8 cellular contexts compared by ENCODE assay signal in genomic region chr12:6465467-6466183, GRCh38. TPM values are rescaled to one million over a fixed set of nuclear protein-coding genes. Genes with fewer than 3 reads are reported as not detected.
DNase-seq lines count a peak whose midpoint lies in the region; ATAC-seq and TF ChIP-seq lines count a peak whose summit lies in the region.

No MANE protein-coding gene starts in this region.

- no peak for DNase-seq in BJ (ENCODE audit: low read depth)
- DNase-seq in NCI-H2107 treated with DMSO at 0.1 percent for 48 hours (lab: John Stamatoyannopoulos, UW; ENCODE audit: unreplicated experiment): peak; percentile 77
- DNase-seq in activated CD4-positive, alpha-beta memory T cell treated with anti-CD3 and anti-CD28 coated beads for 36 hours: peak; percentile 45
- peak; percentile 78 for DNase-seq in fibroblast of villous mesenchyme (ENCODE audit: low read depth)
- no peak for DNase-seq in omental fat pad (ENCODE audit: low spot score)
- no peak for DNase-seq in posterior vena cava (ENCODE audit: low spot score)

- intact Hi-C loops in activated CD4-positive, alpha-beta memory T cell treated with anti-CD3 and anti-CD28 coated beads for 36 hours (cut with micrococcal nuclease): loop anchor here (1.0 kb wide), 1 partner anchor 42 kb away; no protein-coding TSS in a partner anchor
- intact Hi-C loops in posterior vena cava (cut with DNase I): loop anchor here in 1 of 2 donors (10.0 kb wide), 1 partner anchor 131 kb away; no protein-coding TSS in a partner anchor

- CTCF ChIA-PET in BJ (lab: Yijun Ruan, JAX): interaction anchor here (0.6 to 2.3 kb wide), 51 partner anchors 9 to 477 kb away, joined by 3 to 62 read pairs (median 4); partner anchors contain the start of genes CD27, MRPL51 and TAPBPL
- CTCF ChIA-PET in activated CD4-positive, alpha-beta memory T cell treated with anti-CD3 and anti-CD28 coated beads for 36 hours (lab: Charles Lee): interaction anchor here (0.6 to 8.4 kb wide), 39 partner anchors 8 to 407 kb away, joined by 3 to 288 read pairs (median 6); partner anchors contain the start of genes CD27, GAPDH, MRPL51 and SPSB2

- no peaks in the 10 kb centered on the region for H3K27me3 Mint-ChIP-seq in activated CD4-positive, alpha-beta memory T cell treated with anti-CD3 and anti-CD28 coated beads for 36 hours

- peaks cover 33% of the 10 kb centered on the region for H3K36me3 ChIP-seq in BJ (ENCODE audit: control insufficient read depth, insufficient read depth, low read length)

- H3K27me3 ChIP-seq in BJ (ENCODE audit: control insufficient read depth, insufficient read depth, low read length): no peaks in the 10 kb centered on the region

- ATAC-seq in omental fat pad (ENCODE audit: low FRiP score) (peak; percentile 55), HG03025 (IDR thresholded peaks at IDR 0.05; ENCODE audit: low FRiP score, unreplicated experiment) (no peak)

- H3K4me3 ChIP-seq in BJ (ENCODE audit: low read depth, low read length) (no peak overlapping the region), fibroblast of villous mesenchyme (ENCODE audit: low read depth, low read length) (no peak overlapping the region)

- no peak overlapping the region for H3K4me3 Mint-ChIP-seq in activated CD4-positive, alpha-beta memory T cell treated with anti-CD3 and anti-CD28 coated beads for 36 hours

- TF ChIP-seq CTCF in BJ (IDR thresholded peaks at IDR 0.05; ENCODE audit: insufficient read depth, low read depth, low read length): peak; percentile 94
- TF ChIP-seq CTCF in GM12873 (IDR thresholded peaks at IDR 0.05; ENCODE audit: insufficient read depth, low read depth, low read length, missing control alignments): peak; percentile 92
- peak; percentile 95 for TF ChIP-seq CTCF in fibroblast of villous mesenchyme (IDR thresholded peaks at IDR 0.05; ENCODE audit: insufficient read depth, low read depth, low read length)
- TF ChIP-seq CTCF in omental fat pad (IDR thresholded peaks at IDR 0.05): peak in 2 of 3 donors; percentile 71 to 81

- H3K36me3 Mint-ChIP-seq in activated CD4-positive, alpha-beta memory T cell treated with anti-CD3 and anti-CD28 coated beads for 36 hours: peaks cover 77% of the 10 kb centered on the region

- no peaks in the 10 kb centered on the region for H3K9me3 Mint-ChIP-seq in activated CD4-positive, alpha-beta memory T cell treated with anti-CD3 and anti-CD28 coated beads for 36 hours

- peaks cover 84% of the 10 kb centered on the region for H3K4me1 Mint-ChIP-seq in activated CD4-positive, alpha-beta memory T cell treated with anti-CD3 and anti-CD28 coated beads for 36 hours (ENCODE audit: low read depth)

- POLR2A ChIA-PET in BJ (lab: Charles Lee): interaction anchor here (0.7 to 1.0 kb wide), 2 partner anchors 81 to 143 kb away, joined by 7 to 8 read pairs; partner anchors contain the start of gene LTBR
- POLR2A ChIA-PET in activated CD4-positive, alpha-beta memory T cell treated with anti-CD3 and anti-CD28 coated beads for 36 hours (lab: Charles Lee): interaction anchor here (0.7 to 2.2 kb wide), 15 partner anchors 9 to 73 kb away, joined by 3 to 16 read pairs (median 4); partner anchors contain the start of genes CD27, MRPL51 and TAPBPL

- H3K27ac Mint-ChIP-seq in activated CD4-positive, alpha-beta memory T cell treated with anti-CD3 and anti-CD28 coated beads for 36 hours: peak overlapping the region; percentile 72

RNA-seq across cellular contexts. Expression of gene VAMP1, which starts 4.9 kb away (rescaled TPM):
- polyA plus RNA-seq in BJ (2011; rRNA removed): 12.5 and 23.3 TPM in 2 replicates
- 3.3 and 4.6 TPM in 2 replicates for polyA minus RNA-seq in BJ (2011; rRNA and poly(A)+ RNA removed)
- 10 to 100 TPM; 27.7 to 30.2 TPM for total RNA-seq in activated CD4-positive, alpha-beta memory T cell treated with anti-CD3 and anti-CD28 coated beads for 36 hours
- total RNA-seq in fibroblast of villous mesenchyme (3.2 and 13.4 TPM in 2 replicates), omental fat pad (1 to 10 TPM; 4.2 to 9.6 (median 6.2) TPM), posterior vena cava (10 to 100 TPM in 1 of 2 donors, 1 to 10 TPM in 1; 6.2 to 11.1 TPM)

RNA-seq across cellular contexts. Expression of gene TAPBPL, which starts 13.8 kb away (rescaled TPM):
- 13.6 and 25.8 TPM in 2 replicates for polyA plus RNA-seq in BJ (2011; rRNA removed)
- 5.7 and 13.7 TPM in 2 replicates for polyA minus RNA-seq in BJ (2011; rRNA and poly(A)+ RNA removed)
- 10 to 100 TPM; 33.4 to 35.0 TPM for total RNA-seq in activated CD4-positive, alpha-beta memory T cell treated with anti-CD3 and anti-CD28 coated beads for 36 hours
- total RNA-seq in fibroblast of villous mesenchyme (7.3 and 11.6 TPM in 2 replicates), omental fat pad (10 to 100 TPM; 16.3 to 26.0 (median 18.5) TPM), posterior vena cava (10 to 100 TPM; 15.3 to 20.6 TPM)

RNA-seq across cellular contexts. Expression of gene CD27, which starts 20.9 kb away (rescaled TPM):
- 0.15 TPM in 1 of 2 replicates, not detected in the other for polyA plus RNA-seq in BJ (2011; rRNA removed)
- not detected in 2 replicates for polyA minus RNA-seq in BJ (2011; rRNA and poly(A)+ RNA removed)
- total RNA-seq in activated CD4-positive, alpha-beta memory T cell treated with anti-CD3 and anti-CD28 coated beads for 36 hours: 10 to 100 TPM; 36.5 to 39.3 TPM
- total RNA-seq in fibroblast of villous mesenchyme: under 0.01 and 0.32 TPM in 2 replicates
- under 1 TPM in 3 of 4 donors, not detected in 1; 0.50 to 0.96 (median 0.65) TPM for total RNA-seq in omental fat pad
- total RNA-seq in posterior vena cava: under 1 TPM; 0.42 to 0.43 TPM

RNA-seq across cellular contexts. Expression of gene MRPL51, which starts 27.4 kb away (rescaled TPM):
- 53.4 and 117 TPM in 2 replicates for polyA plus RNA-seq in BJ (2011; rRNA removed)
- 13.1 and 21.4 TPM in 2 replicates for polyA minus RNA-seq in BJ (2011; rRNA and poly(A)+ RNA removed)
- 100 to 1,000 TPM; 289 to 312 TPM for total RNA-seq in activated CD4-positive, alpha-beta memory T cell treated with anti-CD3 and anti-CD28 coated beads for 36 hours
- 86.8 and 101 TPM in 2 replicates for total RNA-seq in fibroblast of villous mesenchyme
- 100 to 1,000 TPM in 1 of 4 donors, 10 to 100 TPM in 3; 44.1 to 118 (median 67.8) TPM for total RNA-seq in omental fat pad
- total RNA-seq in posterior vena cava: 100 to 1,000 TPM in 1 of 2 donors, 10 to 100 TPM in 1; 90.1 to 102 TPM

RNA-seq across cellular contexts. Expression of gene NCAPD2, which starts 28.3 kb away (rescaled TPM):
- 55.8 and 65.6 TPM in 2 replicates for polyA plus RNA-seq in BJ (2011; rRNA removed)
- 42.8 and 48.1 TPM in 2 replicates for polyA minus RNA-seq in BJ (2011; rRNA and poly(A)+ RNA removed)
- total RNA-seq in activated CD4-positive, alpha-beta memory T cell treated with anti-CD3 and anti-CD28 coated beads for 36 hours: 100 to 1,000 TPM; 192 to 196 TPM
- 40.6 and 52.7 TPM in 2 replicates for total RNA-seq in fibroblast of villous mesenchyme
- total RNA-seq in omental fat pad: 10 to 100 TPM; 10.6 to 36.3 (median 20.7) TPM
- total RNA-seq in posterior vena cava: 10 to 100 TPM; 14.4 to 16.3 TPM

Comparison
In these comparisons a context has a peak if more than half of its experiments do, and no peak if none do; other contexts are left out.
1. DNase-seq: peak in NCI-H2107 treated with DMSO at 0.1 percent for 48 hours (single experiment), activated CD4-positive, alpha-beta memory T cell treated with anti-CD3 and anti-CD28 coated beads for 36 hours (single experiment) and fibroblast of villous mesenchyme (single experiment); none in BJ (single experiment), omental fat pad (single experiment) and posterior vena cava (single experiment).
2. RNA of gene CD27, which starts 20.9 kb away (total RNA-seq): 36.5 to 39.3 TPM in activated CD4-positive, alpha-beta memory T cell treated with anti-CD3 and anti-CD28 coated beads for 36 hours; 0.50 to 0.96 TPM in omental fat pad, 0.42 to 0.43 TPM in posterior vena cava and under 0.01 to 0.32 TPM in fibroblast of villous mesenchyme; every median in the first group is over 10 times any median in the second.
3. Peak in every context shown above with its lines, with median percentiles within 50 percentile points of each other: CTCF ChIP-seq.